In genomic region chr12:27843714-27844245, GRCh38 we compare ENCODE assay signal across 1 cellular context.
A peak's percentile ranks its signal among the peaks of the same experiment; 100 is the strongest.
TF ChIP-seq lines count a peak whose summit lies in the region.

No MANE protein-coding gene starts in this region.

TF ChIP-seq in K562, 482 proteins besides CTCF, POLR2A, EP300 and RAD21 (continued from another document):
- TF ChIP-seq NR4A1 (CRISPR knock-in tag; IDR thresholded peaks at IDR 0.05): no peak
- TF ChIP-seq NR4A1 (tag; IDR thresholded peaks at IDR 0.05): no peak
- TF ChIP-seq ZNF395 (CRISPR knock-in tag; IDR thresholded peaks at IDR 0.05): 0 out of 2 replicates have a peak, but pooled peaks have one; percentile 11
- TF ChIP-seq ATF3 (IDR thresholded peaks at IDR 0.05): no peak; the same call in 1 of the 2 replicates
- TF ChIP-seq ATF3 (CRISPR knock-in tag; conservative IDR thresholded peaks at IDR 0.05): no peak
- TF ChIP-seq ZNF282 (CRISPR knock-in tag; IDR thresholded peaks at IDR 0.05): no peak
- TF ChIP-seq, protein P1, sequence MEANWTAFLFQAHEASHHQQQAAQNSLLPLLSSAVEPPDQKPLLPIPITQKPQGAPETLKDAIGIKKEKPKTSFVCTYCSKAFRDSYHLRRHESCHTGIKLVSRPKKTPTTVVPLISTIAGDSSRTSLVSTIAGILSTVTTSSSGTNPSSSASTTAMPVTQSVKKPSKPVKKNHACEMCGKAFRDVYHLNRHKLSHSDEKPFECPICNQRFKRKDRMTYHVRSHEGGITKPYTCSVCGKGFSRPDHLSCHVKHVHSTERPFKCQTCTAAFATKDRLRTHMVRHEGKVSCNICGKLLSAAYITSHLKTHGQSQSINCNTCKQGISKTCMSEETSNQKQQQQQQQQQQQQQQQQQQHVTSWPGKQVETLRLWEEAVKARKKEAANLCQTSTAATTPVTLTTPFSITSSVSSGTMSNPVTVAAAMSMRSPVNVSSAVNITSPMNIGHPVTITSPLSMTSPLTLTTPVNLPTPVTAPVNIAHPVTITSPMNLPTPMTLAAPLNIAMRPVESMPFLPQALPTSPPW (CRISPR knock-in tag; IDR thresholded peaks at IDR 0.05): peak; percentile 43; the same call in 1 of the 2 replicates
- 0 out of 2 replicates have a peak, but pooled peaks have one; percentile 19 for TF ChIP-seq MYNN (IDR thresholded peaks at IDR 0.05)
- no peak for TF ChIP-seq MYNN (CRISPR knock-in tag; IDR thresholded peaks at IDR 0.05)
- no peak for TF ChIP-seq POLR3G (IDR thresholded peaks at IDR 0.05; ENCODE audit: extremely low read depth, insufficient read length, insufficient replicate concordance)
- TF ChIP-seq HSF4 (CRISPR knock-in tag; IDR thresholded peaks at IDR 0.05; ENCODE audit: borderline replicate concordance): no peak
- TF ChIP-seq STAT5B (CRISPR knock-in tag; IDR thresholded peaks at IDR 0.05): no peak
- TF ChIP-seq CHD1 (IDR thresholded peaks at IDR 0.05; ENCODE audit: low read length): no peak
- TF ChIP-seq MEIS2 (IDR thresholded peaks at IDR 0.05; ENCODE audit: partially characterized antibody): peak; percentile 88
